ENCODE assay signal across 7 cellular contexts in genomic region chr3:195458188-195458800, GRCh38. TPM values are rescaled to one million over a fixed set of nuclear protein-coding genes. Genes with fewer than 3 reads are reported as not detected.
DNase-seq lines count a peak whose midpoint lies in the region; ATAC-seq and TF ChIP-seq lines count a peak whose summit lies in the region.

No MANE protein-coding gene starts in this region.

- H3K9me3 ChIP-seq in osteoblast (ENCODE audit: low read depth, low read length), result no peaks in the 10 kb centered on the region

- H3K4me1 ChIP-seq in osteoblast (ENCODE audit: insufficient read depth, low read length), result no peaks in the 10 kb centered on the region

- peak overlapping the region; percentile 33 for H3K4me3 Mint-ChIP-seq in activated CD8-positive, alpha-beta T cell treated with anti-CD3 and anti-CD28 coated beads, Interleukin-2, amount 10 ng/mL, durations not matched to agents 7 days and 5 days

- no peaks in the 10 kb centered on the region for H3K79me2 ChIP-seq in osteoblast (ENCODE audit: insufficient read depth, low read length)

- ATAC-seq in HG03378 (IDR thresholded peaks at IDR 0.05; ENCODE audit: unreplicated experiment) (peak; percentile 78), HG03439 (IDR thresholded peaks at IDR 0.05; ENCODE audit: unreplicated experiment) (no peak)
- peak; percentile 95 for ATAC-seq in activated CD8-positive, alpha-beta T cell treated with anti-CD3 and anti-CD28 coated beads, Interleukin-2, amount 10 ng/mL, durations not matched to agents 7 days and 5 days

- H3K4me2 ChIP-seq in osteoblast (ENCODE audit: insufficient read depth, low read length), result no peak overlapping the region

- POLR2A ChIA-PET in activated CD8-positive, alpha-beta T cell treated with anti-CD3 and anti-CD28 coated beads, Interleukin-2, amount 10 ng/mL, durations not matched to agents 7 days and 5 days (lab: Charles Lee), result interaction anchor here (2.7 kb wide), 1 partner anchor 14 kb away, joined by 14 read pairs; the partner anchor contains the start of gene ACAP2

- CTCF ChIA-PET in activated CD8-positive, alpha-beta T cell treated with anti-CD3 and anti-CD28 coated beads, Interleukin-2, amount 10 ng/mL, durations not matched to agents 7 days and 5 days (lab: Charles Lee), result interaction anchor here (1.3 kb wide), 1 partner anchor 15 kb away, joined by 4 read pairs; the partner anchor contains the start of gene ACAP2

- H3K36me3 ChIP-seq in osteoblast (ENCODE audit: insufficient read depth, low read length), result no peaks in the 10 kb centered on the region

- H3K27me3 ChIP-seq in osteoblast (ENCODE audit: insufficient read depth, low read length), result peaks cover under 1% of the 10 kb centered on the region
- H3K27me3 ChIP-seq in dorsolateral prefrontal cortex, result no peaks in the 10 kb centered on the region

- no peaks in the 10 kb centered on the region for H3K9me3 Mint-ChIP-seq in activated CD8-positive, alpha-beta T cell treated with anti-CD3 and anti-CD28 coated beads, Interleukin-2, amount 10 ng/mL, durations not matched to agents 7 days and 5 days (ENCODE audit: insufficient read depth)

- no peaks in the 10 kb centered on the region for H4K20me1 ChIP-seq in osteoblast (ENCODE audit: insufficient read depth, low read length)

- intact Hi-C loops in dorsolateral prefrontal cortex (cut with DNase I), result no loop called here

- TF ChIP-seq CTCF in osteoblast (IDR thresholded peaks at IDR 0.05; ENCODE audit: extremely low read depth, low read depth, low read length) (no peak), dorsolateral prefrontal cortex (IDR thresholded peaks at IDR 0.05 in 54 of 56, conservative IDR thresholded peaks at IDR 0.05 in 2 of 56; ENCODE audit: low read depth in 1 of 56, partially characterized antibody in 56 of 56) (no peak)

- H3K27ac ChIP-seq in osteoblast (ENCODE audit: low read depth, low read length) (no peak overlapping the region), dorsolateral prefrontal cortex (peak overlapping the region in 2 of 59 donors; percentile 25 to 39)

- peaks cover 20% of the 10 kb centered on the region for H3K4me1 Mint-ChIP-seq in activated CD8-positive, alpha-beta T cell treated with anti-CD3 and anti-CD28 coated beads, Interleukin-2, amount 10 ng/mL, durations not matched to agents 7 days and 5 days (ENCODE audit: low read depth)

- peak overlapping the region; percentile 86 for H3K27ac Mint-ChIP-seq in activated CD8-positive, alpha-beta T cell treated with anti-CD3 and anti-CD28 coated beads, Interleukin-2, amount 10 ng/mL, durations not matched to agents 7 days and 5 days

- DNase-seq in GM19240 (ENCODE audit: insufficient read length, low spot score) (peak; percentile 35), osteoblast (ENCODE audit: insufficient read length, low spot score, missing footprints) (peak; percentile 64), dorsolateral prefrontal cortex (no peak), NK-92 (lab: John Stamatoyannopoulos, UW; ENCODE audit: unreplicated experiment) (no peak)
- DNase-seq in activated CD8-positive, alpha-beta T cell treated with anti-CD3 and anti-CD28 coated beads, Interleukin-2, amount 10 ng/mL, durations not matched to agents 7 days and 5 days, result no peak

- no peak overlapping the region for H3K4me3 ChIP-seq in osteoblast (ENCODE audit: insufficient read depth, low read length)
- H3K4me3 ChIP-seq in dorsolateral prefrontal cortex, result no peak overlapping the region

- no peaks in the 10 kb centered on the region for H3K27me3 Mint-ChIP-seq in activated CD8-positive, alpha-beta T cell treated with anti-CD3 and anti-CD28 coated beads, Interleukin-2, amount 10 ng/mL, durations not matched to agents 7 days and 5 days (ENCODE audit: low read depth)

- H3K36me3 Mint-ChIP-seq in activated CD8-positive, alpha-beta T cell treated with anti-CD3 and anti-CD28 coated beads, Interleukin-2, amount 10 ng/mL, durations not matched to agents 7 days and 5 days (ENCODE audit: low read depth), result no peaks in the 10 kb centered on the region

- peak overlapping the region; percentile 70 for H2AFZ ChIP-seq in osteoblast (ENCODE audit: low read length)

RNA-seq across cellular contexts. Expression of gene ACAP2, which starts 15.5 kb away (rescaled TPM):
- total RNA-seq in activated CD8-positive, alpha-beta T cell treated with anti-CD3 and anti-CD28 coated beads, Interleukin-2, amount 10 ng/mL, durations not matched to agents 7 days and 5 days, result 10 to 100 TPM; 69.7 to 74.2 TPM
- 115 and 121 TPM in 2 replicates for total RNA-seq in osteoblast
- 100 to 1,000 TPM in 35 of 120 experiments, 10 to 100 TPM in 85; 71.1 to 126 (median 94.7) TPM for total RNA-seq in dorsolateral prefrontal cortex

Comparison
In these comparisons a context has a peak if more than half of its experiments do, and no peak if none do; other contexts are left out.
1. DNase-seq: peak in GM19240 (single experiment) and osteoblast (single experiment); none in activated CD8-positive, alpha-beta T cell treated with anti-CD3 and anti-CD28 coated beads, Interleukin-2, amount 10 ng/mL, durations not matched to agents 7 days and 5 days (single experiment), dorsolateral prefrontal cortex (0 of 10) and NK-92 (single experiment).